In the genomic region with DNA sequence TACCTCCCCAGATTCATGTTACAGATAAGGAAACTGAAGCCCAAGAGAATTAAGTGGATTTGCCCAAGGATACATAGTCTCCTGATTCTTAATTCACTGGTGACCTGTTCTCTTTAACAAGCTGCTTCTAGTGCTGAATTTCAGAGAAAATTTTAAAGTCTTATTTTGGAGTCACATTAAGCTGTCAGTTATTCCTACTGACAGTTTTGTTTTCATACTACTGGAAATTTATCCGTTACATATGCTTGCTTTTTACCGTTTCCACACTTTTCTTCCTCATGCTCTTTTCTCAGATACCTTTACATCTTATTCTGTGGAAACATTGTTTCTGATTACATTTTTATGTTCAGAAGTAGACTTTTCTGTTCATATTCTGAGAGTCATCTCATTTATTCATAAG, we compare ENCODE assay signal across 8 cellular contexts. TPM values are rescaled to one million over a fixed set of nuclear protein-coding genes. Genes with fewer than 3 reads are reported as not detected.
DNase-seq lines count a peak whose midpoint lies in the region; ATAC-seq and TF ChIP-seq lines count a peak whose summit lies in the region.

No MANE protein-coding gene starts in this region.

- TF ChIP-seq CTCF in SK-N-SH (IDR thresholded peaks at IDR 0.05): no peak
- no peak for TF ChIP-seq CTCF in stomach (IDR thresholded peaks at IDR 0.05)

- TF ChIP-seq POLR2A in stomach (IDR thresholded peaks at IDR 0.05): no peak

- POLR2A ChIA-PET in SK-N-SH (lab: Yijun Ruan, JAX): interaction anchor here (1.0 to 3.0 kb wide), 2 partner anchors 17 to 37 kb away, joined by 3 to 46 read pairs; a partner anchor contains a TSS
- POLR2A ChIA-PET in activated CD4-positive, alpha-beta memory T cell treated with anti-CD3 and anti-CD28 coated beads for 36 hours (lab: Charles Lee): interaction anchor here (1.0 to 5.6 kb wide), 6 partner anchors 8 to 188 kb away, joined by 3 to 71 read pairs (median 6); a partner anchor contains a TSS

- H3K9me3 ChIP-seq in SK-N-SH (no peaks in the 10 kb centered on the region), stomach (no peaks in the 10 kb centered on the region)

- intact Hi-C loops in activated CD4-positive, alpha-beta memory T cell treated with anti-CD3 and anti-CD28 coated beads for 36 hours (cut with micrococcal nuclease): no loop called here
- intact Hi-C loops in stomach (cut with DNase I; ENCODE audit: low total_unique reads): no loop called here

- H3K4me2 ChIP-seq in SK-N-SH: peak overlapping the region; percentile 99

- peak overlapping the region; percentile 88 for H3K27ac Mint-ChIP-seq in activated CD4-positive, alpha-beta memory T cell treated with anti-CD3 and anti-CD28 coated beads for 36 hours

- DNase-seq in SK-N-SH (peak; percentile 11), stomach (no peak), kidney glomerular epithelial cell (lab: John Stamatoyannopoulos, UW) (no peak), RPMI8226 (no peak)
- DNase-seq in activated CD4-positive, alpha-beta memory T cell treated with anti-CD3 and anti-CD28 coated beads for 36 hours: no peak

- peak overlapping the region; percentile 77 to 89 for H3K4me3 ChIP-seq in SK-N-SH (ENCODE audit: low read depth in 2 of 2, low read length in 1 of 2)
- peak overlapping the region; percentile 93 for H3K4me3 ChIP-seq in iPS-11a (ENCODE audit: low read depth, low read length)
- peak overlapping the region; percentile 57 to 88 (median 80) for H3K4me3 ChIP-seq in stomach

- WGBS in SK-N-SH (ENCODE audit: low lambda C conversion rate): 31% methylated on average over 2 of the region's 2 CpGs
- WGBS in stomach, 5 donors: 20 to 40% (median 24%) methylated on average over 2 of the region's 2 CpGs

- H3K79me2 ChIP-seq in SK-N-SH (ENCODE audit: insufficient read depth): peaks cover 63% of the 10 kb centered on the region

- no peak for TF ChIP-seq EP300 in SK-N-SH (IDR thresholded peaks at IDR 0.05; ENCODE audit: borderline replicate concordance in 1 of 2, low read depth in 1 of 2, low read length in 1 of 2)
- TF ChIP-seq EP300 in stomach (IDR thresholded peaks at IDR 0.05): no peak

- H3F3A ChIP-seq in SK-N-SH (replicated peaks; ENCODE audit: insufficient read depth): peaks cover 3% of the 10 kb centered on the region

- H3K27ac ChIP-seq in SK-N-SH (ENCODE audit: low read depth in 2 of 2, low read length in 1 of 2) (peak overlapping the region in 1 of 2 experiments; percentile 79; a peak in 1 of 4 replicates), stomach (peak overlapping the region in 4 of 5 donors; percentile 81 to 96 (median 95))

- peak overlapping the region; percentile 91 for H3K9ac ChIP-seq in SK-N-SH

- H3K9me2 ChIP-seq in SK-N-SH: no peaks in the 10 kb centered on the region

- H4K20me1 ChIP-seq in SK-N-SH (ENCODE audit: insufficient read depth): peaks cover 31% of the 10 kb centered on the region

- no peak overlapping the region for H2AFZ ChIP-seq in SK-N-SH (ENCODE audit: low read depth)

- H3K4me3 Mint-ChIP-seq in activated CD4-positive, alpha-beta memory T cell treated with anti-CD3 and anti-CD28 coated beads for 36 hours: peak overlapping the region; percentile 92

- TF ChIP-seq RAD21 in SK-N-SH (IDR thresholded peaks at IDR 0.05; ENCODE audit: low read length): no peak

- H3K4me1 ChIP-seq in SK-N-SH (ENCODE audit: control insufficient read depth in 1 of 2, insufficient read depth in 2 of 2, low read depth in 1 of 2, low read length in 1 of 2) (peaks cover 0 to 8% of the 10 kb centered on the region in 2 experiments), stomach (peaks cover 9 to 47% (median 28%) of the 10 kb centered on the region in 4 donors)

- ATAC-seq in SK-N-SH treated with all-trans-retinoic acid at 6 μM for 48 hours (no peak), GM21447 (IDR thresholded peaks at IDR 0.05; ENCODE audit: unreplicated experiment) (no peak)

- no peaks in the 10 kb centered on the region for H3K27me3 Mint-ChIP-seq in activated CD4-positive, alpha-beta memory T cell treated with anti-CD3 and anti-CD28 coated beads for 36 hours

- no peaks in the 10 kb centered on the region for H3K27me3 ChIP-seq in SK-N-SH (ENCODE audit: insufficient read depth)
- H3K27me3 ChIP-seq in stomach: no peaks in the 10 kb centered on the region

- no peaks in the 10 kb centered on the region for H3K9me3 Mint-ChIP-seq in activated CD4-positive, alpha-beta memory T cell treated with anti-CD3 and anti-CD28 coated beads for 36 hours

- CTCF ChIA-PET in SK-N-SH (lab: Yijun Ruan, JAX): interaction anchor here (1.2 to 2.2 kb wide), 2 partner anchors 8 to 17 kb away, joined by 3 to 11 read pairs; a partner anchor contains a TSS
- CTCF ChIA-PET in activated CD4-positive, alpha-beta memory T cell treated with anti-CD3 and anti-CD28 coated beads for 36 hours (lab: Charles Lee): interaction anchor here (0.7 to 2.3 kb wide), 7 partner anchors 11 to 261 kb away, joined by 3 to 8 read pairs (median 4); a partner anchor contains a TSS

- peaks cover 0 to 24% of the 10 kb centered on the region in 2 experiments for H3K36me3 ChIP-seq in SK-N-SH (replicated peaks in 1 of 2; ENCODE audit: control insufficient read depth in 1 of 2, insufficient read depth in 2 of 2, low read length in 1 of 2)
- peaks cover 0 to 7% (median 0%) of the 10 kb centered on the region in 4 donors for H3K36me3 ChIP-seq in stomach

- H3K4me1 Mint-ChIP-seq in activated CD4-positive, alpha-beta memory T cell treated with anti-CD3 and anti-CD28 coated beads for 36 hours (ENCODE audit: low read depth): peaks cover 31% of the 10 kb centered on the region

- H3K36me3 Mint-ChIP-seq in activated CD4-positive, alpha-beta memory T cell treated with anti-CD3 and anti-CD28 coated beads for 36 hours: peaks cover 16% of the 10 kb centered on the region

TF ChIP-seq in SK-N-SH, 30 proteins besides CTCF, POLR2A, EP300 and RAD21 (continues in another document):
- no peak for TF ChIP-seq JUND (IDR thresholded peaks at IDR 0.05)
- TF ChIP-seq RFX5 (IDR thresholded peaks at IDR 0.05; ENCODE audit: low read length): no peak
- no peak for TF ChIP-seq GATA2 (CRISPR knock-in tag; IDR thresholded peaks at IDR 0.05)
- TF ChIP-seq YY1 (IDR thresholded peaks at IDR 0.05; ENCODE audit: low read depth): no peak
- TF ChIP-seq POLR2AphosphoS5 (IDR thresholded peaks at IDR 0.05; ENCODE audit: low read depth, low read length): no peak
- TF ChIP-seq TEAD4 (IDR thresholded peaks at IDR 0.05; ENCODE audit: borderline replicate concordance, insufficient read depth): no peak
- no peak for TF ChIP-seq EZH2phosphoT487 (IDR thresholded peaks at IDR 0.05; ENCODE audit: borderline replicate concordance, low read depth)
- no peak for TF ChIP-seq NFIC (IDR thresholded peaks at IDR 0.05; ENCODE audit: borderline replicate concordance)
- no peak for TF ChIP-seq FOXJ3 (CRISPR knock-in tag; IDR thresholded peaks at IDR 0.05)
- TF ChIP-seq, protein P1, sequence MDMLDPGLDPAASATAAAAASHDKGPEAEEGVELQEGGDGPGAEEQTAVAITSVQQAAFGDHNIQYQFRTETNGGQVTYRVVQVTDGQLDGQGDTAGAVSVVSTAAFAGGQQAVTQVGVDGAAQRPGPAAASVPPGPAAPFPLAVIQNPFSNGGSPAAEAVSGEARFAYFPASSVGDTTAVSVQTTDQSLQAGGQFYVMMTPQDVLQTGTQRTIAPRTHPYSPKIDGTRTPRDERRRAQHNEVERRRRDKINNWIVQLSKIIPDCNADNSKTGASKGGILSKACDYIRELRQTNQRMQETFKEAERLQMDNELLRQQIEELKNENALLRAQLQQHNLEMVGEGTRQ (IDR thresholded peaks at IDR 0.05; ENCODE audit: borderline replicate concordance, low read depth, low read length): no peak

TF ChIP-seq in SK-N-SH treated with all-trans-retinoic acid at 6 μM for 48 hours, 23 proteins besides CTCF, POLR2A, EP300 and RAD21 (continues in another document):
- TF ChIP-seq ZNF8 (CRISPR knock-in tag; IDR thresholded peaks at IDR 0.05): no peak
- no peak for TF ChIP-seq CSDC2 (CRISPR knock-in tag; IDR thresholded peaks at IDR 0.05)
- TF ChIP-seq RARB (CRISPR knock-in tag; IDR thresholded peaks at IDR 0.05): no peak
- no peak for TF ChIP-seq ZC3H10 (CRISPR knock-in tag; IDR thresholded peaks at IDR 0.05)
- no peak for TF ChIP-seq ARNTL (CRISPR knock-in tag; IDR thresholded peaks at IDR 0.05; ENCODE audit: borderline replicate concordance, low read depth)
- no peak for TF ChIP-seq TOX (CRISPR knock-in tag; IDR thresholded peaks at IDR 0.05; ENCODE audit: borderline replicate concordance)
- no peak for TF ChIP-seq ZFP3 (CRISPR knock-in tag; IDR thresholded peaks at IDR 0.05)
- TF ChIP-seq ZFP30 (CRISPR knock-in tag; IDR thresholded peaks at IDR 0.05): no peak
- TF ChIP-seq PPARA (CRISPR knock-in tag; IDR thresholded peaks at IDR 0.05; ENCODE audit: borderline replicate concordance): no peak
- TF ChIP-seq ESRRG (CRISPR knock-in tag; IDR thresholded peaks at IDR 0.05): no peak
- no peak for TF ChIP-seq ZNF70 (CRISPR knock-in tag; IDR thresholded peaks at IDR 0.05)

RNA-seq across cellular contexts. Expression of a gene that starts 1.3 kb away (rescaled TPM):
- 22.0 and 24.6 TPM in 2 replicates for polyA plus RNA-seq in SK-N-SH (2012; rRNA removed)
- polyA plus RNA-seq in SK-N-SH (2012; cell fraction: cytosol; rRNA removed): 34.7 and 47.5 TPM in 2 replicates
- polyA plus RNA-seq in SK-N-SH (2012; cell fraction: nucleus; rRNA removed): 5.4 and 10.6 TPM in 2 replicates
- total RNA-seq in activated CD4-positive, alpha-beta memory T cell treated with anti-CD3 and anti-CD28 coated beads for 36 hours: 10 to 100 TPM; 18.9 to 19.5 TPM
- total RNA-seq in stomach: 10 to 100 TPM in 4 of 5 donors, 1 to 10 TPM in 1; 2.6 to 56.0 (median 33.9) TPM
- polyA plus RNA-seq in stomach: 10 to 100 TPM; 20.9 to 31.5 (median 23.0) TPM

RNA-seq across cellular contexts. Expression of a gene that starts 17.0 kb away (rescaled TPM):
- 130 and 142 TPM in 2 replicates for polyA plus RNA-seq in SK-N-SH (2012; rRNA removed)
- polyA plus RNA-seq in SK-N-SH (2012; cell fraction: cytosol; rRNA removed): 214 and 427 TPM in 2 replicates
- 26.6 and 39.8 TPM in 2 replicates for polyA plus RNA-seq in SK-N-SH (2012; cell fraction: nucleus; rRNA removed)
- total RNA-seq in activated CD4-positive, alpha-beta memory T cell treated with anti-CD3 and anti-CD28 coated beads for 36 hours: 100 to 1,000 TPM; 282 to 283 TPM
- total RNA-seq in stomach: 100 to 1,000 TPM in 2 of 5 donors, 10 to 100 TPM in 3; 27.4 to 122 (median 74.0) TPM
- 100 to 1,000 TPM; 171 to 218 (median 214) TPM for polyA plus RNA-seq in stomach

RNA-seq across cellular contexts. Expression of a gene that starts 17.5 kb away (rescaled TPM):
- polyA plus RNA-seq in SK-N-SH (2012; rRNA removed) (212 and 227 TPM in 2 replicates), stomach (100 to 1,000 TPM; 143 to 174 (median 147) TPM)
- 255 and 362 TPM in 2 replicates for polyA plus RNA-seq in SK-N-SH (2012; cell fraction: cytosol; rRNA removed)
- polyA plus RNA-seq in SK-N-SH (2012; cell fraction: nucleus; rRNA removed): 101 and 200 TPM in 2 replicates
- total RNA-seq in activated CD4-positive, alpha-beta memory T cell treated with anti-CD3 and anti-CD28 coated beads for 36 hours: 100 to 1,000 TPM; 839 to 853 TPM
- total RNA-seq in stomach: 100 to 1,000 TPM in 2 of 5 donors, 10 to 100 TPM in 3; 79.9 to 218 (median 98.2) TPM
